3 cellular contexts compared by ENCODE assay signal in the genomic region with DNA sequence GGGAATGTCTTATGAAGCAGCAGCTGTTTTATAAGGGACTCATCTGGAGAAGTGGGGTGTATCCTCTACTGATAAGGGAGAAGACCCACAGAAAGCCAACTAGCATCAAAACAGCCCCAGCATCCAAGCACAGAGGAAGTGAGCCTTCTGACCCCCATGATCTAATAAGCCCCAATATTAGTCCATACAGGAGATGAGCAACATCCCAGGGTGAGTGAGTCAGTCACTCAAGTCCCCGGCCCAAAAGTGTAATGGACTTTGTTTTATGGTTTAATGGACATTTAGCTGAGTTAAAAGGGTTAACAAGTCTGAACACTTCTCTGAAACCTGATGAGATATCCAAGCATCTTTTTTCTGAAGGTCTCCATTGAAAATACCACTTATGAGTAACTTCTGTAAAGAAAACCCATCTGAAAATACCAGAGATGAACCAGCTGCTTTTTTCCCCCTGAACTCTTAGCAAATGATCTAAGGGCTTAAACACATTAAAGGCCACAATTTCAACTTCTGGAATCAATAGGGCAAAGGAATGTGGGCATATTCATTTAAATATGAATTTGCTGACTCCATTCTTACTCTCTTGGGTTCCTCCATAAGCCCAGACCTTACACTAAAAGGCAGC.
TF ChIP-seq lines count a peak whose summit lies in the region.

No MANE protein-coding gene starts in this region.

TF ChIP-seq in SK-N-SH, 30 proteins besides CTCF, POLR2A, EP300 and RAD21:
- TF ChIP-seq FOSL2 (IDR thresholded peaks at IDR 0.05; ENCODE audit: borderline replicate concordance, low read depth) (no peak), TCF12 (IDR thresholded peaks at IDR 0.05) (peak; percentile 29; the same call in 1 of the 2 replicates)

TF ChIP-seq in SK-N-SH treated with all-trans-retinoic acid at 6 μM for 48 hours, 23 proteins besides CTCF, POLR2A, EP300 and RAD21:
- TF ChIP-seq ZNF70 (CRISPR knock-in tag; IDR thresholded peaks at IDR 0.05) = no peak
- no peak for TF ChIP-seq GLIS3 (CRISPR knock-in tag; IDR thresholded peaks at IDR 0.05)
- no peak for TF ChIP-seq ZFP3 (CRISPR knock-in tag; IDR thresholded peaks at IDR 0.05)
- no peak for TF ChIP-seq RARB (CRISPR knock-in tag; IDR thresholded peaks at IDR 0.05)
- TF ChIP-seq, protein P1, sequence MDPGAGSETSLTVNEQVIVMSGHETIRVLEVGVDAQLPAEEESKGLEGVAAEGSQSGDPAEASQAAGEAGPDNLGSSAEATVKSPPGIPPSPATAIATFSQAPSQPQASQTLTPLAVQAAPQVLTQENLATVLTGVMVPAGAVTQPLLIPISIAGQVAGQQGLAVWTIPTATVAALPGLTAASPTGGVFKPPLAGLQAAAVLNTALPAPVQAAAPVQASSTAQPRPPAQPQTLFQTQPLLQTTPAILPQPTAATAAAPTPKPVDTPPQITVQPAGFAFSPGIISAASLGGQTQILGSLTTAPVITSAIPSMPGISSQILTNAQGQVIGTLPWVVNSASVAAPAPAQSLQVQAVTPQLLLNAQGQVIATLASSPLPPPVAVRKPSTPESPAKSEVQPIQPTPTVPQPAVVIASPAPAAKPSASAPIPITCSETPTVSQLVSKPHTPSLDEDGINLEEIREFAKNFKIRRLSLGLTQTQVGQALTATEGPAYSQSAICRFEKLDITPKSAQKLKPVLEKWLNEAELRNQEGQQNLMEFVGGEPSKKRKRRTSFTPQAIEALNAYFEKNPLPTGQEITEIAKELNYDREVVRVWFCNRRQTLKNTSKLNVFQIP (CRISPR knock-in tag; IDR thresholded peaks at IDR 0.05; ENCODE audit: borderline replicate concordance, low read depth) = no peak
- TF ChIP-seq, protein P2, sequence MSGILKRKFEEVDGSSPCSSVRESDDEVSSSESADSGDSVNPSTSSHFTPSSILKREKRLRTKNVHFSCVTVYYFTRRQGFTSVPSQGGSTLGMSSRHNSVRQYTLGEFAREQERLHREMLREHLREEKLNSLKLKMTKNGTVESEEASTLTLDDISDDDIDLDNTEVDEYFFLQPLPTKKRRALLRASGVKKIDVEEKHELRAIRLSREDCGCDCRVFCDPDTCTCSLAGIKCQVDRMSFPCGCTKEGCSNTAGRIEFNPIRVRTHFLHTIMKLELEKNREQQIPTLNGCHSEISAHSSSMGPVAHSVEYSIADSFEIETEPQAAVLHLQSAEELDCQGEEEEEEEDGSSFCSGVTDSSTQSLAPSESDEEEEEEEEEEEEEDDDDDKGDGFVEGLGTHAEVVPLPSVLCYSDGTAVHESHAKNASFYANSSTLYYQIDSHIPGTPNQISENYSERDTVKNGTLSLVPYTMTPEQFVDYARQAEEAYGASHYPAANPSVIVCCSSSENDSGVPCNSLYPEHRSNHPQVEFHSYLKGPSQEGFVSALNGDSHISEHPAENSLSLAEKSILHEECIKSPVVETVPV (CRISPR knock-in tag; IDR thresholded peaks at IDR 0.05) = no peak
- TF ChIP-seq OSR1 (CRISPR knock-in tag; IDR thresholded peaks at IDR 0.05) = no peak
- no peak for TF ChIP-seq TSHZ2 (CRISPR knock-in tag; IDR thresholded peaks at IDR 0.05)
- TF ChIP-seq ZNF8 (CRISPR knock-in tag; IDR thresholded peaks at IDR 0.05) = no peak
- no peak for TF ChIP-seq CSDC2 (CRISPR knock-in tag; IDR thresholded peaks at IDR 0.05)
- TF ChIP-seq TCF4 (CRISPR knock-in tag; IDR thresholded peaks at IDR 0.05; ENCODE audit: borderline replicate concordance) = no peak
- TF ChIP-seq ZFP30 (CRISPR knock-in tag; IDR thresholded peaks at IDR 0.05) = no peak
- TF ChIP-seq ZC3H10 (CRISPR knock-in tag; IDR thresholded peaks at IDR 0.05) = no peak

TF ChIP-seq in endothelial cell of umbilical vein, 7 proteins besides CTCF, POLR2A, EP300 and RAD21:
- peak; percentile 97 for TF ChIP-seq FOS (IDR thresholded peaks at IDR 0.05; ENCODE audit: borderline replicate concordance, insufficient read depth, low read length)
- TF ChIP-seq GATA2 (IDR thresholded peaks at IDR 0.05; ENCODE audit: insufficient read depth, insufficient read length, low read depth, low read length) = peak; percentile 79
- no peak for TF ChIP-seq EZH2 (IDR thresholded peaks at IDR 0.05; ENCODE audit: borderline replicate concordance, low read depth, low read length, severe bottlenecking)
- peak; percentile 64 for TF ChIP-seq JUN (IDR thresholded peaks at IDR 0.05; ENCODE audit: borderline replicate concordance, insufficient read depth, insufficient read length, low read depth)
- peak; percentile 71 for TF ChIP-seq POLR2AphosphoS5 (IDR thresholded peaks at IDR 0.05; ENCODE audit: insufficient read depth, low read depth, low read length)
- TF ChIP-seq MYC (IDR thresholded peaks at IDR 0.05; ENCODE audit: low read depth, low read length) = no peak
- TF ChIP-seq MAX (IDR thresholded peaks at IDR 0.05; ENCODE audit: insufficient read depth, insufficient read length) = no peak
TF ChIP-seq in endothelial cell of umbilical vein: peak in this region for 4.
